28 cellular contexts compared by ENCODE assay signal in the genomic region with DNA sequence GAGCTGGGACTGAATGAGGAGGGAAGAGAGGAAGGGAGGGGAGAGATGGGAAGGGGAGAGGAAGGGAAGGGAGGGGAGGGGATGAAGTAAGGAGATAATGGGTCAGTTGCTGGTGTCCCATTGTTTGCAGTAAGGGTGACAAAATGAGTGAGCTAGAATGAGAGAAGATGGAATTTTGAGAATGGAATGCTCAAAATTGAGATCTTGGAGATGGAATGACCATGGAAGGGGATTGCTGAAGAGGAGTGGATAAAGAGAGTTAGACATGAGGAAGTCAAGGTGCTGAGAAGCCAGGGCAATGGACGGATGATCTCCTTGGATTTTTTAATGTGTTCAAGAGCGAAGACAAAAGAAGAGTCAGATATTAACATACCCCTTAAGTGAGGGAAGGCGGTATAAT.
"Had no signal": no experiment of that assay in that cellular context is flagged by ENCODE, and none has a peak within 500 bp of the region (broad histone marks: within the 10 kb centered on the region; RNA-seq: fewer than 3 reads in every experiment).

No MANE protein-coding gene starts in this region.

- H3K27ac ChIP-seq: stomach, suprapubic skin, testis, thoracic aorta, thyroid gland, tibial artery, tibial nerve, transverse colon, upper lobe of left lung, upper lobe of right lung, uterus, vagina had no signal

- H3K4me3 ChIP-seq: stomach, suprapubic skin, testis, thoracic aorta, thyroid gland, tibial artery, tibial nerve, transverse colon, upper lobe of left lung, upper lobe of right lung, uterus, vagina had no signal

- ATAC-seq: stimulated activated effector memory CD8-positive, alpha-beta T cell treated with anti-CD3 and anti-CD28 coated beads, Interleukin-12 subunit alpha, Interleukin-12 subunit beta, amount 100 ng/mL, for 72 hours; stimulated activated memory B cell treated with anti-CD40 and anti-IgM and Interleukin-4, amounts not matched to agents 10 μg/mL and 1 μg/mL and 100 μg/mL, for 72 hours; stimulated activated naive B cell treated with anti-CD40 and anti-IgM and Interleukin-4, amounts not matched to agents 10 μg/mL and 1 μg/mL and 100 μg/mL, for 72 hours; stimulated activated naive CD8-positive, alpha-beta T cell treated with anti-CD3 and anti-CD28 coated beads, Interleukin-15, amount 100 ng/mL, for 72 hours; stimulated activated naive CD8-positive, alpha-beta T cell treated with anti-CD3 and anti-CD28 coated beads, Interleukin-15, Interleukin-2, amounts not matched to agents 100 U/mL and 50 U/mL, for 24 hours; upper lobe of right lung had no signal

- FAIRE-seq: urothelium cell line had no signal

- H3K27me3 Mint-ChIP-seq: stimulated activated memory B cell treated with anti-CD40 and anti-IgM and Interleukin-4, amounts not matched to agents 10 μg/mL and 1 μg/mL and 100 μg/mL, for 72 hours; stimulated activated naive B cell treated with anti-CD40 and anti-IgM and Interleukin-4, amounts not matched to agents 10 μg/mL and 1 μg/mL and 100 μg/mL, for 72 hours; stimulated activated naive CD8-positive, alpha-beta T cell treated with anti-CD3 and anti-CD28 coated beads, Interleukin-15, Interleukin-2, amounts not matched to agents 100 ng/mL and 50 ng/mL, for 24 hours had no signal

- H3K4me1 Mint-ChIP-seq: stimulated activated effector memory CD8-positive, alpha-beta T cell treated with anti-CD3 and anti-CD28 coated beads, Interleukin-12 subunit alpha, Interleukin-12 subunit beta, amount 100 ng/mL, for 72 hours; stimulated activated memory B cell treated with anti-CD40 and anti-IgM and Interleukin-4, amounts not matched to agents 10 μg/mL and 1 μg/mL and 100 μg/mL, for 72 hours; stimulated activated naive CD8-positive, alpha-beta T cell treated with anti-CD3 and anti-CD28 coated beads, Interleukin-15, amount 100 ng/mL, for 72 hours had no signal

- H3K4me3 Mint-ChIP-seq: stimulated activated effector memory CD8-positive, alpha-beta T cell treated with anti-CD3 and anti-CD28 coated beads, Interleukin-12 subunit alpha, Interleukin-12 subunit beta, amount 100 ng/mL, for 72 hours; stimulated activated memory B cell treated with anti-CD40 and anti-IgM and Interleukin-4, amounts not matched to agents 10 μg/mL and 1 μg/mL and 100 μg/mL, for 72 hours; stimulated activated naive B cell treated with anti-CD40 and anti-IgM and Interleukin-4, amounts not matched to agents 10 μg/mL and 1 μg/mL and 100 μg/mL, for 72 hours; stimulated activated naive CD8-positive, alpha-beta T cell treated with anti-CD3 and anti-CD28 coated beads, Interleukin-15, amount 100 ng/mL, for 72 hours; stimulated activated naive CD8-positive, alpha-beta T cell treated with anti-CD3 and anti-CD28 coated beads, Interleukin-15, Interleukin-2, amounts not matched to agents 100 ng/mL and 50 ng/mL, for 24 hours; type B pancreatic cell had no signal

- DNase-seq: stimulated activated CD4-positive, alpha-beta T cell treated with anti-CD3 and anti-CD28 coated beads, Interleukin-2, amount 100 ng/mL, for 48 hours; stimulated activated CD4-positive, alpha-beta T cell treated with anti-CD3 and anti-CD28 coated beads, Interleukin-4, amount 100 ng/mL, for 1 hour; stimulated activated CD4-positive, alpha-beta T cell treated with anti-CD3 and anti-CD28 coated beads, Interleukin-4, amount 100 ng/mL, for 24 hours; stimulated activated CD4-positive, alpha-beta T cell treated with anti-CD3 and anti-CD28 coated beads, Interleukin-4, amount 100 ng/mL, for 4 hours; stimulated activated CD8-positive, alpha-beta memory T cell treated with anti-CD3 and anti-CD28 coated beads, Interleukin-4, amount 100 ng/mL, for 48 hours; stimulated activated naive B cell treated with anti-CD40 and anti-IgM and Interleukin-4, amounts not matched to agents 10 μg/mL and 1 μg/mL and 100 μg/mL, for 72 hours; stimulated activated naive CD4-positive, alpha-beta T cell; stimulated activated naive CD4-positive, alpha-beta T cell treated with Interleukin-2 at 50 U/mL for 16 hours; stimulated activated naive CD8-positive, alpha-beta T cell treated with anti-CD3 and anti-CD28 coated beads, Interleukin-15, amount 100 ng/mL, for 72 hours; stimulated activated naive CD8-positive, alpha-beta T cell treated with anti-CD3 and anti-CD28 coated beads, Interleukin-15, Interleukin-2, amounts not matched to agents 100 U/mL and 50 U/mL, for 24 hours; stomach; substantia nigra; testis; thyroid gland; tibial artery; transverse colon; upper lobe of left lung; upper lobe of right lung; uterus had no signal

- H3K36me3 Mint-ChIP-seq: stimulated activated effector memory CD8-positive, alpha-beta T cell treated with anti-CD3 and anti-CD28 coated beads, Interleukin-12 subunit alpha, Interleukin-12 subunit beta, amount 100 ng/mL, for 72 hours; stimulated activated memory B cell treated with anti-CD40 and anti-IgM and Interleukin-4, amounts not matched to agents 10 μg/mL and 1 μg/mL and 100 μg/mL, for 72 hours; stimulated activated naive B cell treated with anti-CD40 and anti-IgM and Interleukin-4, amounts not matched to agents 10 μg/mL and 1 μg/mL and 100 μg/mL, for 72 hours; type B pancreatic cell had no signal

- H3K36me3 ChIP-seq: stomach, suprapubic skin, thoracic aorta, thyroid gland, tibial artery, tibial nerve, transverse colon, upper lobe of left lung, upper lobe of right lung, uterus, vagina had no signal

- H3K4me1 ChIP-seq: stomach, suprapubic skin, testis, thyroid gland, tibial artery, tibial nerve, transverse colon, upper lobe of left lung, upper lobe of right lung, uterus, vagina had no signal

- H3K27ac Mint-ChIP-seq: stimulated activated effector memory CD8-positive, alpha-beta T cell treated with anti-CD3 and anti-CD28 coated beads, Interleukin-12 subunit alpha, Interleukin-12 subunit beta, amount 100 ng/mL, for 72 hours; stimulated activated memory B cell treated with anti-CD40 and anti-IgM and Interleukin-4, amounts not matched to agents 10 μg/mL and 1 μg/mL and 100 μg/mL, for 72 hours; stimulated activated naive B cell treated with anti-CD40 and anti-IgM and Interleukin-4, amounts not matched to agents 10 μg/mL and 1 μg/mL and 100 μg/mL, for 72 hours; stimulated activated naive CD8-positive, alpha-beta T cell treated with anti-CD3 and anti-CD28 coated beads, Interleukin-15, amount 100 ng/mL, for 72 hours; stimulated activated naive CD8-positive, alpha-beta T cell treated with anti-CD3 and anti-CD28 coated beads, Interleukin-15, Interleukin-2, amounts not matched to agents 100 ng/mL and 50 ng/mL, for 24 hours; type B pancreatic cell had no signal

- H3K9me3 Mint-ChIP-seq: stimulated activated naive CD8-positive, alpha-beta T cell treated with anti-CD3 and anti-CD28 coated beads, Interleukin-15, Interleukin-2, amounts not matched to agents 100 ng/mL and 50 ng/mL, for 24 hours; type B pancreatic cell had no signal

- H3K27me3 ChIP-seq: stomach, suprapubic skin, testis, thyroid gland, tibial artery, tibial nerve, transverse colon, upper lobe of left lung, upper lobe of right lung, uterus, vagina had no signal

- H3K9me3 ChIP-seq: stomach, suprapubic skin, testis, thoracic aorta, thyroid gland, tibial artery, tibial nerve, transverse colon, upper lobe of left lung, upper lobe of right lung, uterus, vagina had no signal
